In the genomic region with DNA sequence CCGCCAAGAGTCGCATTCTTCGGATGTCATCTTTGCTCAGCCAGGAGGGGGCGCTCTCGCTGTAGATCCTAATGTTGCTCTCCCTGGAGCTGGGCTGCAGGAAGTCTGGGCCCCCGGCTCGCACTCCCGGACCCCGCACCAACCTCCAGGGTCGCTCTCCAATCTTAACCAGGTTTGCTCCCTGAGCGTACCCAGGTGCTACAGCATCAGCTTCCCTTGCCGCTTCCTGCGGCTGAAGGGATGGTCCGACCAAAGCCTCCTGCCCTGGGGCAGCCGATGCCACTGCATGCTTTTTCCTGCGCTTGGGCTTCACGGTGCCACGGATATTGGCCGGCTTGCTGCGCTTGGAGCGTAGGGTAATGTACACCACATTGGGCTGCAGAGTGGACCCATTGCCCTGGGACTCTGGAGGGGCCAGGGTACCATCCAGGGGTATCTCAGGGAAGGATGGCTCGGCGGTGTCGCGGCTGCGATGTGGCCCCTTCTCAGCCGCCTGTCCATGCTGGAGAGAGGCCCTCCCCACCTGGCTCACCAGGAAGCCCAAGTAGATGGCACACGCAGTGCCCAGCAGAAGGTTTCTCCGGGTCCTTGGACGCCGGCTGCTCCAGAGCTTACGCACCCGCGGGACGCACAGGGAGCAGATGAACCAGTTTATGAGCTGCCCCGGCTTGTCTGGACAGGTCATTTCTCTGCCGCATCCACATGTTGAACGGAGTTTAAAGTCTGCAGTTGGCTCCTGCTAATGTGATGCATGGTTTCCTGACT, we compare ENCODE assay signal across 8 cellular contexts. TPM values are rescaled to one million over a fixed set of nuclear protein-coding genes. Genes with fewer than 3 reads are reported as not detected.
DNase-seq lines count a peak whose midpoint lies in the region; ATAC-seq and TF ChIP-seq lines count a peak whose summit lies in the region.

No MANE protein-coding gene starts in this region.

- BruUV-seq in Calu3 (replicated peaks; lab: Mats Ljungman, UMichigan): no TSS peak

- DNase-seq in Calu3 (peak; percentile 71), HFFc6 (no peak), amniotic epithelial cell (ENCODE audit: low read depth) (peak; percentile 72), islet precursor cell (peak; percentile 58), T1000 (lab: John Stamatoyannopoulos, UW) (no peak), DMS153 (lab: John Stamatoyannopoulos, UW) (no peak)
- peak; percentile 40 for DNase-seq in stimulated activated naive CD8-positive, alpha-beta T cell treated with anti-CD3 and anti-CD28 coated beads, Interleukin-15, Interleukin-2, amounts not matched to agents 100 U/mL and 50 U/mL, for 24 hours

- H3K4me1 Mint-ChIP-seq in Calu3 (ENCODE audit: low read depth, unreplicated experiment): peaks cover 19% of the 10 kb centered on the region
- H3K4me1 Mint-ChIP-seq in HFFc6 (ENCODE audit: low read depth): peaks cover 31% of the 10 kb centered on the region

- H3K27me3 Mint-ChIP-seq in Calu3 (ENCODE audit: unreplicated experiment) (no peaks in the 10 kb centered on the region), HFFc6 (ENCODE audit: insufficient read depth) (no peaks in the 10 kb centered on the region; the same call in 1 of the 2 replicates)

- H3K4me3 Mint-ChIP-seq in Calu3 (ENCODE audit: low read depth, unreplicated experiment) (peak overlapping the region; percentile 80), HFFc6 (peak overlapping the region; percentile 68; the same call in 1 of the 2 replicates)

- H3K9me3 Mint-ChIP-seq in Calu3 (ENCODE audit: low read depth, unreplicated experiment) (no peaks in the 10 kb centered on the region), HFFc6 (no peaks in the 10 kb centered on the region)

- intact Hi-C loops in Calu3 (cut with micrococcal nuclease; ENCODE audit: unreplicated experiment): loop anchor here (5.0 kb wide), 1 partner anchor 79 kb away; no protein-coding TSS in a partner anchor

- H3K36me3 Mint-ChIP-seq in Calu3 (ENCODE audit: insufficient read depth, unreplicated experiment): peaks cover 9% of the 10 kb centered on the region
- no peaks in the 10 kb centered on the region for H3K36me3 Mint-ChIP-seq in HFFc6 (ENCODE audit: low read depth)

- CTCF ChIA-PET in Calu3 (lab: Charles Lee): interaction anchor here (0.8 to 1.5 kb wide), 2 partner anchors 10 to 137 kb away, joined by 3 read pairs; no protein-coding TSS in a partner anchor

- TF ChIP-seq CTCF in Calu3 (IDR thresholded peaks at IDR 0.05; ENCODE audit: unreplicated experiment) (peak; percentile 59), HFFc6 (IDR thresholded peaks at IDR 0.05) (peak; percentile 68)

- no peak overlapping the region for H3K27ac Mint-ChIP-seq in Calu3 (ENCODE audit: unreplicated experiment)
- H3K27ac Mint-ChIP-seq in HFFc6: peak overlapping the region; percentile 16; the same call in 1 of the 2 replicates

- ATAC-seq in stimulated activated naive CD8-positive, alpha-beta T cell treated with anti-CD3 and anti-CD28 coated beads, Interleukin-15, Interleukin-2, amounts not matched to agents 100 U/mL and 50 U/mL, for 24 hours: no peak
- ATAC-seq in GM19324 (IDR thresholded peaks at IDR 0.05; ENCODE audit: low FRiP score, unreplicated experiment): no peak

RNA-seq across cellular contexts. Expression of gene GASK1B, which starts 2.0 kb away (rescaled TPM):
- total RNA-seq in Calu3 (2022): 1.4 and 2.3 TPM in 2 replicates
- 1 to 10 TPM; 1.7 to 8.5 (median 6.9) TPM for total RNA-seq in HFFc6 (2021; fragmentation: NEBNext Ultra II Directional; extraction: Animal tissue kit (Norgen Biotek cat#: 25700))

RNA-seq across cellular contexts. Expression of gene TMEM144, which starts 39.4 kb away (rescaled TPM):
- 6.0 and 11.8 TPM in 2 replicates for total RNA-seq in Calu3 (2022)
- under 1 TPM in 5 of 6 experiments, not detected in 1; 0.18 to 0.34 (median 0.29) TPM for total RNA-seq in HFFc6 (2021; fragmentation: NEBNext Ultra II Directional; extraction: Animal tissue kit (Norgen Biotek cat#: 25700))

Comparison
In these comparisons a context has a peak if more than half of its experiments do, and no peak if none do; other contexts are left out.
1. DNase-seq: peak in Calu3 (single experiment), amniotic epithelial cell (single experiment), islet precursor cell (single experiment) and stimulated activated naive CD8-positive, alpha-beta T cell treated with anti-CD3 and anti-CD28 coated beads, Interleukin-15, Interleukin-2, amounts not matched to agents 100 U/mL and 50 U/mL, for 24 hours (single experiment); none in HFFc6 (single experiment), T1000 (single experiment) and DMS153 (single experiment).